In the genomic region with DNA sequence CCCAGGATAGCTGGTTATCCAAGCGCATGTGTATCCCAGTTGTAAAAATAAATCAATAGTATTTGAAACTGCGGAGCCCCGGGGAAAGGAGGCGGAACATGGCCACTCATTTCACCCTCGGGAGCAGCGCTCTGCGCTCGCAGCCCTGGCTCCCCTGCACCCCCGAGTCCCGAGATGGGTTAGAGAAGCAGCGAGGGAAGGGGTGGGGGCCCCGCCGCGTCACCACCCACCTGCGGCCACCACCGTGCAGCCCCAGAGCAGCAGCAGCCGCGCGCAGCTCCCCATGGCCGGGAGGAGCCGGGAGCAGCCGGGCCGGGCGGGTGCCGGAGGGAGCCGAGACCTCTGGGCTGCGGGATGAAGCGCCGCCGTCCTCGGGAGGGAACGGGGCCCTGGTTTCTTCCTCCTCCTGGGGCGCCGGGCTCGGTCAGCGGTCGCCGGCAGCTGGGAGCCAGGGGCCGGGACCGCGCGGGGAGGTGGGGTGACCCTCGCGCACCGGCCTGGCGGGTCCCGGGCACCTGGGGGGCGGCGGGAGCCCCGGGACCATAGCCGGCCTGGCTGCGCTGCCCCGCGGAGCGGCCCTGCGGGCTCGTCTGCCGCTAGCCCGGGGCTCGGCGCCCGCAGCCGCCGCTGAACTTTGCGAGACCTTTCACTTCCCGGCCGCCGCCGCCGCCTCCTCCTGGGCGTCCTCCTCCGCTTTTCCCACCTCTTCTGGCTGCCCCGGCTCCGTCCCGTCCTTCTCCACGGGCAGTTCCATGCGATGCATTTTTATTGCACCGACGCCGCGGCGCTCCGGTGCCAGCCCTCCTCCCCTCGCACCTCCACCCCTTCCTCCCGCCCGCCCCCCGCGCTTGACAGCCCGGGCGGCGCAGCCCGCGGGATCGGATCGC, we compare ENCODE assay signal across 1 cellular context.
TF ChIP-seq lines count a peak whose summit lies in the region.

NTN4 (minus strand) TSS at position 740 of the 887 bp plus-strand sequence; CDS start at position 285, 455 bp downstream.

TF ChIP-seq in GM12878, 131 proteins besides CTCF, POLR2A, EP300 and RAD21:
- no peak for TF ChIP-seq MTA3 (IDR thresholded peaks at IDR 0.05; ENCODE audit: borderline replicate concordance, low read length)
- TF ChIP-seq, protein P1, sequence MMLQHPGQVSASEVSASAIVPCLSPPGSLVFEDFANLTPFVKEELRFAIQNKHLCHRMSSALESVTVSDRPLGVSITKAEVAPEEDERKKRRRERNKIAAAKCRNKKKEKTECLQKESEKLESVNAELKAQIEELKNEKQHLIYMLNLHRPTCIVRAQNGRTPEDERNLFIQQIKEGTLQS (IDR thresholded peaks at IDR 0.05; ENCODE audit: borderline replicate concordance, extremely low read depth, low read depth, low read length), result no peak
- 0 out of 2 replicates have a peak, but pooled peaks have one; percentile 20 for TF ChIP-seq IKZF1 (conservative IDR thresholded peaks at IDR 0.05)
- no peak for TF ChIP-seq CREM (IDR thresholded peaks at IDR 0.05; ENCODE audit: low read depth)
- TF ChIP-seq SUZ12 (IDR thresholded peaks at IDR 0.05; ENCODE audit: unreplicated experiment), result peak; percentile 74
- TF ChIP-seq NR2F1 (conservative IDR thresholded peaks at IDR 0.05), result peak; percentile 61
- 0 out of 2 replicates have a peak, but pooled peaks have one; percentile 17 for TF ChIP-seq LARP7 (IDR thresholded peaks at IDR 0.05)
- TF ChIP-seq REST (IDR thresholded peaks at IDR 0.05; ENCODE audit: low read depth, low read length), result no peak
TF ChIP-seq in GM12878: peak in this region for 4.
